In genomic region chr12:15688202-15688736, GRCh38 we compare ENCODE assay signal across 1 cellular context.
TF ChIP-seq lines count a peak whose summit lies in the region.

No MANE protein-coding gene starts in this region.

TF ChIP-seq in HepG2, 621 proteins besides CTCF, POLR2A, EP300 and RAD21 (continued from another document):
- no peak for TF ChIP-seq ZNF503 (CRISPR knock-in tag; IDR thresholded peaks at IDR 0.05)
- no peak for TF ChIP-seq RXRA (CRISPR knock-in tag; IDR thresholded peaks at IDR 0.05)
